1 cellular context compared by ENCODE assay signal in genomic region chr20:45361794-45362193, GRCh38.
TF ChIP-seq lines count a peak whose summit lies in the region.

No MANE protein-coding gene starts in this region.

TF ChIP-seq in HepG2, 621 proteins besides CTCF, POLR2A, EP300 and RAD21 (continues in another document):
- no peak for TF ChIP-seq ZNF780A (CRISPR knock-in tag; IDR thresholded peaks at IDR 0.05)
- TF ChIP-seq PBX3 (CRISPR knock-in tag; IDR thresholded peaks at IDR 0.05; ENCODE audit: borderline replicate concordance), result no peak
- TF ChIP-seq, protein P1, sequence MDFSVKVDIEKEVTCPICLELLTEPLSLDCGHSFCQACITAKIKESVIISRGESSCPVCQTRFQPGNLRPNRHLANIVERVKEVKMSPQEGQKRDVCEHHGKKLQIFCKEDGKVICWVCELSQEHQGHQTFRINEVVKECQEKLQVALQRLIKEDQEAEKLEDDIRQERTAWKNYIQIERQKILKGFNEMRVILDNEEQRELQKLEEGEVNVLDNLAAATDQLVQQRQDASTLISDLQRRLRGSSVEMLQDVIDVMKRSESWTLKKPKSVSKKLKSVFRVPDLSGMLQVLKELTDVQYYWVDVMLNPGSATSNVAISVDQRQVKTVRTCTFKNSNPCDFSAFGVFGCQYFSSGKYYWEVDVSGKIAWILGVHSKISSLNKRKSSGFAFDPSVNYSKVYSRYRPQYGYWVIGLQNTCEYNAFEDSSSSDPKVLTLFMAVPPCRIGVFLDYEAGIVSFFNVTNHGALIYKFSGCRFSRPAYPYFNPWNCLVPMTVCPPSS (IDR thresholded peaks at IDR 0.05), result no peak
- TF ChIP-seq SKI (IDR thresholded peaks at IDR 0.05; ENCODE audit: partially characterized antibody), result peak; percentile 29
- no peak for TF ChIP-seq FOXA1 (IDR thresholded peaks at IDR 0.05)
- 0 out of 2 replicates have a peak, but pooled peaks have one; percentile 38 for TF ChIP-seq FOXA1 (CRISPR knock-in tag; IDR thresholded peaks at IDR 0.05)
- no peak; the same call in 1 of the 2 replicates for TF ChIP-seq CREM (IDR thresholded peaks at IDR 0.05)
- TF ChIP-seq CREM (CRISPR knock-in tag; IDR thresholded peaks at IDR 0.05), result no peak
- TF ChIP-seq, protein P2, sequence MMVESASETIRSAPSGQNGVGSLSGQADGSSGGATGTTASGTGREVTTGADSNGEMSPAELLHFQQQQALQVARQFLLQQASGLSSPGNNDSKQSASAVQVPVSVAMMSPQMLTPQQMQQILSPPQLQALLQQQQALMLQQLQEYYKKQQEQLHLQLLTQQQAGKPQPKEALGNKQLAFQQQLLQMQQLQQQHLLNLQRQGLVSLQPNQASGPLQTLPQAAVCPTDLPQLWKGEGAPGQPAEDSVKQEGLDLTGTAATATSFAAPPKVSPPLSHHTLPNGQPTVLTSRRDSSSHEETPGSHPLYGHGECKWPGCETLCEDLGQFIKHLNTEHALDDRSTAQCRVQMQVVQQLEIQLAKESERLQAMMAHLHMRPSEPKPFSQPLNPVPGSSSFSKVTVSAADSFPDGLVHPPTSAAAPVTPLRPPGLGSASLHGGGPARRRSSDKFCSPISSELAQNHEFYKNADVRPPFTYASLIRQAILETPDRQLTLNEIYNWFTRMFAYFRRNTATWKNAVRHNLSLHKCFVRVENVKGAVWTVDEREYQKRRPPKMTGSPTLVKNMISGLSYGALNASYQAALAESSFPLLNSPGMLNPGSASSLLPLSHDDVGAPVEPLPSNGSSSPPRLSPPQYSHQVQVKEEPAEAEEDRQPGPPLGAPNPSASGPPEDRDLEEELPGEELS (CRISPR knock-in tag; IDR thresholded peaks at IDR 0.05), result peak; percentile 23; the same call in 1 of the 2 replicates
- TF ChIP-seq PCBP1 (IDR thresholded peaks at IDR 0.05; ENCODE audit: borderline replicate concordance, low read depth, low read length), result no peak
- TF ChIP-seq, protein P3, sequence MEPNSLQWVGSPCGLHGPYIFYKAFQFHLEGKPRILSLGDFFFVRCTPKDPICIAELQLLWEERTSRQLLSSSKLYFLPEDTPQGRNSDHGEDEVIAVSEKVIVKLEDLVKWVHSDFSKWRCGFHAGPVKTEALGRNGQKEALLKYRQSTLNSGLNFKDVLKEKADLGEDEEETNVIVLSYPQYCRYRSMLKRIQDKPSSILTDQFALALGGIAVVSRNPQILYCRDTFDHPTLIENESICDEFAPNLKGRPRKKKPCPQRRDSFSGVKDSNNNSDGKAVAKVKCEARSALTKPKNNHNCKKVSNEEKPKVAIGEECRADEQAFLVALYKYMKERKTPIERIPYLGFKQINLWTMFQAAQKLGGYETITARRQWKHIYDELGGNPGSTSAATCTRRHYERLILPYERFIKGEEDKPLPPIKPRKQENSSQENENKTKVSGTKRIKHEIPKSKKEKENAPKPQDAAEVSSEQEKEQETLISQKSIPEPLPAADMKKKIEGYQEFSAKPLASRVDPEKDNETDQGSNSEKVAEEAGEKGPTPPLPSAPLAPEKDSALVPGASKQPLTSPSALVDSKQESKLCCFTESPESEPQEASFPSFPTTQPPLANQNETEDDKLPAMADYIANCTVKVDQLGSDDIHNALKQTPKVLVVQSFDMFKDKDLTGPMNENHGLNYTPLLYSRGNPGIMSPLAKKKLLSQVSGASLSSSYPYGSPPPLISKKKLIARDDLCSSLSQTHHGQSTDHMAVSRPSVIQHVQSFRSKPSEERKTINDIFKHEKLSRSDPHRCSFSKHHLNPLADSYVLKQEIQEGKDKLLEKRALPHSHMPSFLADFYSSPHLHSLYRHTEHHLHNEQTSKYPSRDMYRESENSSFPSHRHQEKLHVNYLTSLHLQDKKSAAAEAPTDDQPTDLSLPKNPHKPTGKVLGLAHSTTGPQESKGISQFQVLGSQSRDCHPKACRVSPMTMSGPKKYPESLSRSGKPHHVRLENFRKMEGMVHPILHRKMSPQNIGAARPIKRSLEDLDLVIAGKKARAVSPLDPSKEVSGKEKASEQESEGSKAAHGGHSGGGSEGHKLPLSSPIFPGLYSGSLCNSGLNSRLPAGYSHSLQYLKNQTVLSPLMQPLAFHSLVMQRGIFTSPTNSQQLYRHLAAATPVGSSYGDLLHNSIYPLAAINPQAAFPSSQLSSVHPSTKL (CRISPR knock-in tag; IDR thresholded peaks at IDR 0.05), result 0 out of 2 replicates have a peak, but pooled peaks have one; percentile 31
- no peak for TF ChIP-seq ZNF136 (CRISPR knock-in tag; IDR thresholded peaks at IDR 0.05; ENCODE audit: low read depth)
- TF ChIP-seq ZNF549 (CRISPR knock-in tag; IDR thresholded peaks at IDR 0.05), result no peak
- no peak for TF ChIP-seq ZNF274 (CRISPR knock-in tag; IDR thresholded peaks at IDR 0.05)
- TF ChIP-seq LCORL (IDR thresholded peaks at IDR 0.05), result no peak
- peak; percentile 48; the same call in 1 of the 2 replicates for TF ChIP-seq LCORL (CRISPR knock-in tag; IDR thresholded peaks at IDR 0.05)
- no peak for TF ChIP-seq EEA1 (CRISPR knock-in tag; IDR thresholded peaks at IDR 0.05; ENCODE audit: borderline replicate concordance)
- TF ChIP-seq PHB2 (IDR thresholded peaks at IDR 0.05; ENCODE audit: partially characterized antibody), result no peak
- no peak for TF ChIP-seq ZNF552 (CRISPR knock-in tag; IDR thresholded peaks at IDR 0.05; ENCODE audit: borderline replicate concordance)
- no peak for TF ChIP-seq MAF1 (CRISPR knock-in tag; IDR thresholded peaks at IDR 0.05; ENCODE audit: borderline replicate concordance)
- no peak for TF ChIP-seq ZNF672 (CRISPR knock-in tag; IDR thresholded peaks at IDR 0.05)
- TF ChIP-seq KMT2B (CRISPR knock-in tag; IDR thresholded peaks at IDR 0.05), result 0 out of 2 replicates have a peak, but pooled peaks have one; percentile 34
- TF ChIP-seq SOX5 (CRISPR knock-in tag; IDR thresholded peaks at IDR 0.05; ENCODE audit: borderline replicate concordance), result peak; percentile 49; the same call in 1 of the 2 replicates
- 0 out of 2 replicates have a peak, but pooled peaks have one; percentile 20 for TF ChIP-seq ETV5 (CRISPR knock-in tag; IDR thresholded peaks at IDR 0.05; ENCODE audit: borderline replicate concordance)
- TF ChIP-seq ONECUT2 (CRISPR knock-in tag; IDR thresholded peaks at IDR 0.05), result peak; percentile 98
- peak; percentile 86 for TF ChIP-seq GATAD2A (CRISPR knock-in tag; IDR thresholded peaks at IDR 0.05)
- TF ChIP-seq ZFX (CRISPR knock-in tag; IDR thresholded peaks at IDR 0.05; ENCODE audit: low read depth), result no peak
- peak; percentile 31 for TF ChIP-seq TEAD3 (CRISPR knock-in tag; optimal IDR thresholded peaks at IDR 0.05; ENCODE audit: borderline replicate concordance)
- TF ChIP-seq ELF1 (CRISPR knock-in tag; IDR thresholded peaks at IDR 0.05), result no peak
- TF ChIP-seq ZNF639 (CRISPR knock-in tag; conservative IDR thresholded peaks at IDR 0.05), result no peak
- no peak for TF ChIP-seq SMYD3 (CRISPR knock-in tag; IDR thresholded peaks at IDR 0.05)
- TF ChIP-seq MNT (IDR thresholded peaks at IDR 0.05), result no peak
- no peak for TF ChIP-seq ZNF121 (CRISPR knock-in tag; IDR thresholded peaks at IDR 0.05)
- no peak for TF ChIP-seq ZZZ3 (CRISPR knock-in tag; IDR thresholded peaks at IDR 0.05; ENCODE audit: borderline replicate concordance)
- TF ChIP-seq ZNF367 (CRISPR knock-in tag; IDR thresholded peaks at IDR 0.05; ENCODE audit: borderline replicate concordance), result no peak
- TF ChIP-seq ZNF446 (CRISPR knock-in tag; IDR thresholded peaks at IDR 0.05), result 0 out of 2 replicates have a peak, but pooled peaks have one; percentile 16
- TF ChIP-seq RXRB (CRISPR knock-in tag; IDR thresholded peaks at IDR 0.05; ENCODE audit: borderline replicate concordance), result peak; percentile 51; the same call in 1 of the 2 replicates
- TF ChIP-seq RARA (CRISPR knock-in tag; IDR thresholded peaks at IDR 0.05), result peak; percentile 52; the same call in 1 of the 2 replicates
- TF ChIP-seq, protein P4, sequence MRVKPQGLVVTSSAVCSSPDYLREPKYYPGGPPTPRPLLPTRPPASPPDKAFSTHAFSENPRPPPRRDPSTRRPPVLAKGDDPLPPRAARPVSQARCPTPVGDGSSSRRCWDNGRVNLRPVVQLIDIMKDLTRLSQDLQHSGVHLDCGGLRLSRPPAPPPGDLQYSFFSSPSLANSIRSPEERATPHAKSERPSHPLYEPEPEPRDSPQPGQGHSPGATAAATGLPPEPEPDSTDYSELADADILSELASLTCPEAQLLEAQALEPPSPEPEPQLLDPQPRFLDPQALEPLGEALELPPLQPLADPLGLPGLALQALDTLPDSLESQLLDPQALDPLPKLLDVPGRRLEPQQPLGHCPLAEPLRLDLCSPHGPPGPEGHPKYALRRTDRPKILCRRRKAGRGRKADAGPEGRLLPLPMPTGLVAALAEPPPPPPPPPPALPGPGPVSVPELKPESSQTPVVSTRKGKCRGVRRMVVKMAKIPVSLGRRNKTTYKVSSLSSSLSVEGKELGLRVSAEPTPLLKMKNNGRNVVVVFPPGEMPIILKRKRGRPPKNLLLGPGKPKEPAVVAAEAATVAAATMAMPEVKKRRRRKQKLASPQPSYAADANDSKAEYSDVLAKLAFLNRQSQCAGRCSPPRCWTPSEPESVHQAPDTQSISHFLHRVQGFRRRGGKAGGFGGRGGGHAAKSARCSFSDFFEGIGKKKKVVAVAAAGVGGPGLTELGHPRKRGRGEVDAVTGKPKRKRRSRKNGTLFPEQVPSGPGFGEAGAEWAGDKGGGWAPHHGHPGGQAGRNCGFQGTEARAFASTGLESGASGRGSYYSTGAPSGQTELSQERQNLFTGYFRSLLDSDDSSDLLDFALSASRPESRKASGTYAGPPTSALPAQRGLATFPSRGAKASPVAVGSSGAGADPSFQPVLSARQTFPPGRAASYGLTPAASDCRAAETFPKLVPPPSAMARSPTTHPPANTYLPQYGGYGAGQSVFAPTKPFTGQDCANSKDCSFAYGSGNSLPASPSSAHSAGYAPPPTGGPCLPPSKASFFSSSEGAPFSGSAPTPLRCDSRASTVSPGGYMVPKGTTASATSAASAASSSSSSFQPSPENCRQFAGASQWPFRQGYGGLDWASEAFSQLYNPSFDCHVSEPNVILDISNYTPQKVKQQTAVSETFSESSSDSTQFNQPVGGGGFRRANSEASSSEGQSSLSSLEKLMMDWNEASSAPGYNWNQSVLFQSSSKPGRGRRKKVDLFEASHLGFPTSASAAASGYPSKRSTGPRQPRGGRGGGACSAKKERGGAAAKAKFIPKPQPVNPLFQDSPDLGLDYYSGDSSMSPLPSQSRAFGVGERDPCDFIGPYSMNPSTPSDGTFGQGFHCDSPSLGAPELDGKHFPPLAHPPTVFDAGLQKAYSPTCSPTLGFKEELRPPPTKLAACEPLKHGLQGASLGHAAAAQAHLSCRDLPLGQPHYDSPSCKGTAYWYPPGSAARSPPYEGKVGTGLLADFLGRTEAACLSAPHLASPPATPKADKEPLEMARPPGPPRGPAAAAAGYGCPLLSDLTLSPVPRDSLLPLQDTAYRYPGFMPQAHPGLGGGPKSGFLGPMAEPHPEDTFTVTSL (CRISPR knock-in tag; IDR thresholded peaks at IDR 0.05; ENCODE audit: borderline replicate concordance), result peak; percentile 52; the same call in 1 of the 2 replicates
- TF ChIP-seq NCOA2 (CRISPR knock-in tag; IDR thresholded peaks at IDR 0.05), result peak; percentile 33; the same call in 1 of the 2 replicates
- no peak for TF ChIP-seq ZKSCAN8 (CRISPR knock-in tag; IDR thresholded peaks at IDR 0.05; ENCODE audit: borderline replicate concordance)
- TF ChIP-seq ZFP1 (CRISPR knock-in tag; IDR thresholded peaks at IDR 0.05), result no peak
- 0 out of 2 replicates have a peak, but pooled peaks have one; percentile 21 for TF ChIP-seq ZNF607 (CRISPR knock-in tag; IDR thresholded peaks at IDR 0.05; ENCODE audit: borderline replicate concordance)
- no peak for TF ChIP-seq HNRNPUL1 (IDR thresholded peaks at IDR 0.05; ENCODE audit: low read depth, low read length)
- TF ChIP-seq CCDC6 (CRISPR knock-in tag; IDR thresholded peaks at IDR 0.05), result 0 out of 2 replicates have a peak, but pooled peaks have one; percentile 23
- TF ChIP-seq PLRG1 (conservative IDR thresholded peaks at IDR 0.05), result no peak
